In genomic region chr3:131042271-131042985, GRCh38 we compare ENCODE assay signal across 8 cellular contexts. TPM values are rescaled to one million over a fixed set of nuclear protein-coding genes. Genes with fewer than 3 reads are reported as not detected.
DNase-seq lines count a peak whose midpoint lies in the region; ATAC-seq and TF ChIP-seq lines count a peak whose summit lies in the region.
"Not testable (repeated sequence)": the region's sequence is repeated elsewhere in the genome, so short reads cannot be mapped to it uniquely, and the experiment has no call there.

No MANE protein-coding gene starts in this region.

- not testable (repeated sequence) for H4K8ac ChIP-seq in H9 (replicated peaks; ENCODE audit: insufficient read length, low read depth, low read length)

- not testable (repeated sequence) for H2BK5ac ChIP-seq in H9 (ENCODE audit: insufficient read length, low read length)

- peaks cover 20 to 46% (median 32%) of the 10 kb centered on the region in 4 donors for H3K4me1 Mint-ChIP-seq in CD4-positive, alpha-beta memory T cell
- H3K4me1 Mint-ChIP-seq in H9 (peaks cover 0 to 10% of the 10 kb centered on the region in 2 experiments; a peak in 2 of 4 replicates), immature natural killer cell (peaks cover 27 to 35% of the 10 kb centered on the region in 2 donors)
- H3K4me1 Mint-ChIP-seq in activated naive CD8-positive, alpha-beta T cell treated with anti-CD3 and anti-CD28 coated beads, Interleukin-2, amount 10 ng/mL, durations not matched to agents 7 days and 5 days: peaks cover 18% of the 10 kb centered on the region

- WGBS in H9 (ENCODE audit: extremely low coverage, insufficient read length, low lambda C conversion rate): no CpG with 5 or more reads among the region's 10 CpGs

- CTCF ChIA-PET in CD4-positive, alpha-beta memory T cell (lab: Charles Lee; ENCODE audit: partially characterized antibody): interaction anchor here (1.1 to 2.7 kb wide), 4 partner anchors 10 to 149 kb away, joined by 3 to 18 read pairs (median 4); no protein-coding TSS in a partner anchor

- H3K4me3 Mint-ChIP-seq in CD4-positive, alpha-beta memory T cell: peak overlapping the region; percentile 43 to 77 (median 65)
- H3K4me3 Mint-ChIP-seq in H9: not testable (repeated sequence)
- H3K4me3 Mint-ChIP-seq in activated naive CD8-positive, alpha-beta T cell treated with anti-CD3 and anti-CD28 coated beads, Interleukin-2, amount 10 ng/mL, durations not matched to agents 7 days and 5 days: peak overlapping the region; percentile 41
- H3K4me3 Mint-ChIP-seq in immature natural killer cell: peak overlapping the region; percentile 46 to 77 (median 59)

- intact Hi-C loops in CD4-positive, alpha-beta memory T cell (cut with micrococcal nuclease): loop anchor here (1.0 kb wide), 1 partner anchor 16 kb away; the partner anchor contains the start of genes ASTE1 and NEK11

- H4K5ac ChIP-seq in H9 (ENCODE audit: insufficient read length, low read depth, low read length): not testable (repeated sequence)

- H3K79me1 ChIP-seq in H9 (ENCODE audit: insufficient read depth, low read depth, low read length, poor library complexity, severe bottlenecking): not testable (repeated sequence)

- H3K56ac ChIP-seq in H9 (ENCODE audit: insufficient read length, low read depth, low read length): not testable (repeated sequence)

- H2BK20ac ChIP-seq in H9 (ENCODE audit: low read depth, low read length, poor library complexity, severe bottlenecking): not testable (repeated sequence)

- H3K9me3 ChIP-seq in CD4-positive, alpha-beta memory T cell (ENCODE audit: control insufficient read depth in 1 of 2, low read length in 2 of 2); H9 (ENCODE audit: control insufficient read depth, low read depth, low read length); OCI-LY3 (ENCODE audit: insufficient read depth, low read length): not testable (repeated sequence)

- not testable (repeated sequence) for TF ChIP-seq CTCF in H9 (conservative IDR thresholded peaks at IDR 0.05); OCI-LY3 (IDR thresholded peaks at IDR 0.05; ENCODE audit: low read depth, low read length)

- not testable (repeated sequence) for H3K18ac ChIP-seq in H9 (ENCODE audit: insufficient read length, low read depth, low read length)

- H3K27me3 ChIP-seq in CD4-positive, alpha-beta memory T cell (ENCODE audit: insufficient read depth, low read length); H9 (ENCODE audit: insufficient read depth, low read length); OCI-LY3 (ENCODE audit: low read depth, low read length): not testable (repeated sequence)

- H2BK15ac ChIP-seq in H9 (ENCODE audit: low read depth, low read length): not testable (repeated sequence)

- H2AFZ ChIP-seq in H9 (ENCODE audit: low read length); OCI-LY3 (ENCODE audit: low read depth, low read length): not testable (repeated sequence)

- H3K4me2 ChIP-seq in H9 (ENCODE audit: insufficient read depth, insufficient read length, low read length): not testable (repeated sequence)
- peak overlapping the region; percentile 26 for H3K4me2 ChIP-seq in OCI-LY3 (ENCODE audit: low read length)

- H3K9me3 Mint-ChIP-seq in CD4-positive, alpha-beta memory T cell: peaks cover 7 to 60% (median 39%) of the 10 kb centered on the region in 8 donors
- H3K9me3 Mint-ChIP-seq in H9 (peaks cover 7 to 16% of the 10 kb centered on the region in 2 experiments; a peak in 4 of 5 replicates), immature natural killer cell (peaks cover 16 to 45% (median 34%) of the 10 kb centered on the region in 6 donors)
- peaks cover 14% of the 10 kb centered on the region for H3K9me3 Mint-ChIP-seq in activated naive CD8-positive, alpha-beta T cell treated with anti-CD3 and anti-CD28 coated beads, Interleukin-2, amount 10 ng/mL, durations not matched to agents 7 days and 5 days

- peak; percentile 78 for ATAC-seq in activated naive CD8-positive, alpha-beta T cell treated with anti-CD3 and anti-CD28 coated beads, Interleukin-2, amount 10 ng/mL, durations not matched to agents 7 days and 5 days (ENCODE audit: low read depth)
- ATAC-seq in stimulated activated naive CD8-positive, alpha-beta T cell treated with anti-CD3 and anti-CD28 coated beads, Interleukin-15, Interleukin-2, amounts not matched to agents 100 U/mL and 50 U/mL, for 24 hours: not testable (repeated sequence)

- not testable (repeated sequence) for H3K9ac ChIP-seq in H9 (ENCODE audit: extremely low read depth, insufficient read length, low read length); OCI-LY3 (ENCODE audit: low read length)

- H3T11ph ChIP-seq in H9 (ENCODE audit: low read length): not testable (repeated sequence)

- H3K14ac ChIP-seq in H9 (ENCODE audit: insufficient read depth, low read length): not testable (repeated sequence)

- not testable (repeated sequence) for H3K4ac ChIP-seq in H9 (ENCODE audit: low read depth, low read length)

- not testable (repeated sequence) for H3K23ac ChIP-seq in H9 (ENCODE audit: insufficient read length, low read depth, low read length)

- peaks cover 22% of the 10 kb centered on the region for H3K4me1 ChIP-seq in CD4-positive, alpha-beta memory T cell (ENCODE audit: insufficient read depth, low read length)
- H3K4me1 ChIP-seq in H9 (ENCODE audit: insufficient read depth, low read length): not testable (repeated sequence)
- peaks cover 44% of the 10 kb centered on the region for H3K4me1 ChIP-seq in OCI-LY3 (ENCODE audit: low read length)

- not testable (repeated sequence) for H3K36me3 ChIP-seq in CD4-positive, alpha-beta memory T cell (ENCODE audit: insufficient read depth, low read length); OCI-LY3 (replicated peaks; ENCODE audit: low read depth, low read length)

- H4K91ac ChIP-seq in H9 (ENCODE audit: insufficient read length, low read depth, low read length): not testable (repeated sequence)

- not testable (repeated sequence) for H3K79me2 ChIP-seq in H9 (ENCODE audit: insufficient read depth, low read length); OCI-LY3 (ENCODE audit: low read length)

- not testable (repeated sequence) for H2AK5ac ChIP-seq in H9 (ENCODE audit: insufficient read length, low read length)

- peaks cover 28 to 30% of the 10 kb centered on the region in 2 donors for H3K36me3 Mint-ChIP-seq in CD4-positive, alpha-beta memory T cell
- H3K36me3 Mint-ChIP-seq in H9 (ENCODE audit: insufficient read depth in 1 of 3, low read depth in 3 of 3): peaks cover 0 to 22% (median 17%) of the 10 kb centered on the region in 3 experiments; a peak in 4 of 7 replicates
- peaks cover 12% of the 10 kb centered on the region for H3K36me3 Mint-ChIP-seq in activated naive CD8-positive, alpha-beta T cell treated with anti-CD3 and anti-CD28 coated beads, Interleukin-2, amount 10 ng/mL, durations not matched to agents 7 days and 5 days
- peaks cover 21 to 33% (median 27%) of the 10 kb centered on the region in 3 donors for H3K36me3 Mint-ChIP-seq in immature natural killer cell

- POLR2A ChIA-PET in CD4-positive, alpha-beta memory T cell (lab: Charles Lee; ENCODE audit: partially characterized antibody): interaction anchor here (0.7 to 7.3 kb wide), 7 partner anchors 9 to 461 kb away, joined by 3 to 64 read pairs (median 4); partner anchors contain the start of genes ASTE1, ATP2C1, MRPL3 and NEK11
- POLR2A ChIA-PET in activated naive CD8-positive, alpha-beta T cell treated with anti-CD3 and anti-CD28 coated beads, Interleukin-2, amount 10 ng/mL, durations not matched to agents 7 days and 5 days (lab: Charles Lee): interaction anchor here (0.9 to 2.9 kb wide), 3 partner anchors 9 to 339 kb away, joined by 3 to 27 read pairs (median 9); partner anchors contain the start of genes ASTE1, NEK11 and NUDT16

- peak overlapping the region; percentile 21 to 91 (median 77) for H3K27ac Mint-ChIP-seq in CD4-positive, alpha-beta memory T cell
- not testable (repeated sequence) for H3K27ac Mint-ChIP-seq in H9
- H3K27ac Mint-ChIP-seq in activated naive CD8-positive, alpha-beta T cell treated with anti-CD3 and anti-CD28 coated beads, Interleukin-2, amount 10 ng/mL, durations not matched to agents 7 days and 5 days: peak overlapping the region; percentile 68
- peak overlapping the region in 5 of 6 donors; percentile 54 to 76 (median 72) for H3K27ac Mint-ChIP-seq in immature natural killer cell

- not testable (repeated sequence) for H4K20me1 ChIP-seq in H9 (ENCODE audit: control insufficient read depth, insufficient read depth, insufficient read length); OCI-LY3 (ENCODE audit: insufficient read depth, low read length)

- not testable (repeated sequence) for H3K4me3 ChIP-seq in CD4-positive, alpha-beta memory T cell (ENCODE audit: low read length in 2 of 2); OCI-LY3 (ENCODE audit: low read length)

- not testable (repeated sequence) for H2BK120ac ChIP-seq in H9 (ENCODE audit: low read depth, low read length, poor library complexity, severe bottlenecking)

- H3K23me2 ChIP-seq in H9 (ENCODE audit: insufficient read length, low read depth, low read length, poor library complexity, severe bottlenecking): not testable (repeated sequence)

- not testable (repeated sequence) for H3K27ac ChIP-seq in CD4-positive, alpha-beta memory T cell (ENCODE audit: low read depth, low read length); H9 (ENCODE audit: insufficient read length, low read depth, low read length); OCI-LY3 (ENCODE audit: low read length)

- H2BK12ac ChIP-seq in H9 (ENCODE audit: insufficient read length, low read depth, low read length): not testable (repeated sequence)

- peak; percentile 48 to 64 (median 50) for DNase-seq in CD4-positive, alpha-beta memory T cell
- DNase-seq in H9 (peak; percentile 59), activated T-helper 1 cell treated with Interleukin-2 at 50 U/mL for 16 hours (ENCODE audit: low read depth) (peak; percentile 4), immature natural killer cell (peak; percentile 31 to 54 (median 47))
- DNase-seq in activated CD4-positive, alpha-beta T cell treated with anti-CD3 and anti-CD28 coated beads for 48 hours: peak; percentile 20
- peak; percentile 48 for DNase-seq in activated naive CD8-positive, alpha-beta T cell treated with anti-CD3 and anti-CD28 coated beads, Interleukin-2, amount 10 ng/mL, durations not matched to agents 7 days and 5 days
- DNase-seq in stimulated activated naive CD8-positive, alpha-beta T cell treated with anti-CD3 and anti-CD28 coated beads, Interleukin-15, Interleukin-2, amounts not matched to agents 100 U/mL and 50 U/mL, for 24 hours: peak; percentile 14

- not testable (repeated sequence) for H3K27me3 Mint-ChIP-seq in CD4-positive, alpha-beta memory T cell; H9 (ENCODE audit: low read depth); activated naive CD8-positive, alpha-beta T cell treated with anti-CD3 and anti-CD28 coated beads, Interleukin-2, amount 10 ng/mL, durations not matched to agents 7 days and 5 days; immature natural killer cell (ENCODE audit: low read depth in 3 of 3)

RNA-seq across cellular contexts. Expression of gene NEK11, which starts 15.8 kb away (rescaled TPM):
- 1 to 10 TPM; 5.3 to 6.2 TPM for total RNA-seq in CD4-positive, alpha-beta memory T cell
- polyA plus RNA-seq in CD4-positive, alpha-beta memory T cell: 1 to 10 TPM; 1.9 to 3.8 TPM
- total RNA-seq in H9 (2021): 1.3 and 2.5 TPM in 2 replicates
- 1 to 10 TPM; 3.1 to 3.8 TPM for total RNA-seq in activated naive CD8-positive, alpha-beta T cell treated with anti-CD3 and anti-CD28 coated beads, Interleukin-2, amount 10 ng/mL, durations not matched to agents 7 days and 5 days
- polyA plus RNA-seq in immature natural killer cell: under 1 TPM in 2 of 3 donors, not detected in 1; 0.41 to 0.47 TPM

RNA-seq across cellular contexts. Expression of gene ASTE1, which starts 15.8 kb away (rescaled TPM):
- total RNA-seq in CD4-positive, alpha-beta memory T cell: 10 to 100 TPM; 28.1 TPM
- 10 to 100 TPM; 23.8 to 31.9 TPM for polyA plus RNA-seq in CD4-positive, alpha-beta memory T cell
- total RNA-seq in H9 (2021): 9.7 and 10.1 TPM in 2 replicates
- 10 to 100 TPM; 16.8 to 22.0 TPM for total RNA-seq in activated naive CD8-positive, alpha-beta T cell treated with anti-CD3 and anti-CD28 coated beads, Interleukin-2, amount 10 ng/mL, durations not matched to agents 7 days and 5 days
- polyA plus RNA-seq in immature natural killer cell: 10 to 100 TPM; 15.9 to 28.6 (median 21.2) TPM

Comparison
In these comparisons a context has a peak if more than half of its experiments do, and no peak if none do; other contexts are left out.
1. DNase-seq: peak in every context shown above with its lines; median percentile 59 in H9; 50 in CD4-positive, alpha-beta memory T cell; 48 in activated naive CD8-positive, alpha-beta T cell treated with anti-CD3 and anti-CD28 coated beads, Interleukin-2, amount 10 ng/mL, durations not matched to agents 7 days and 5 days; 47 in immature natural killer cell; 20 in activated CD4-positive, alpha-beta T cell treated with anti-CD3 and anti-CD28 coated beads for 48 hours; 14 in stimulated activated naive CD8-positive, alpha-beta T cell treated with anti-CD3 and anti-CD28 coated beads, Interleukin-15, Interleukin-2, amounts not matched to agents 100 U/mL and 50 U/mL, for 24 hours; 4 in activated T-helper 1 cell treated with Interleukin-2 at 50 U/mL for 16 hours.